In the genomic region with DNA sequence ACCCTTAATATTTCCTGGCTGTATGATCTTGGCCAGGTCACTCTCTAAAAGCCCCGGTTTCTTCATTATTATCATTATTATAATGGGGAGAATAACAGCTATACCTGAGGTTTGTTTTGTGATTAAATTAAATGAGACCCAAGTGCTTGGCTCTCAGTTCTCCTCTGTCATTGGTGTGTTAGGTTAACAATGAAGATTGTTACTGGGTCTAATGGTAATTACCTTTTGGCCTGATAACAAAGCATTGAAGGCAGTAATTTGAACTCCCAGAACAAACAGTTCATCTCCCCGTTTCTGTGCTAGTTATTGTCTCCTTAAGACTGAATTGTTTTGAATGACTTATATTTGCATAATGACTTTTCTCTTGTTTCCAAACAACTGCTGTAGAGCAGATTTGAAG, we compare ENCODE assay signal across 20 cellular contexts.
"Had no signal": no experiment of that assay in that cellular context is flagged by ENCODE, and none has a peak within 500 bp of the region (broad histone marks: within the 10 kb centered on the region; RNA-seq: fewer than 3 reads in every experiment).

No MANE protein-coding gene starts in this region.

- H3K36me3 ChIP-seq: thyroid gland had no signal

- H3K27me3 ChIP-seq: esophagus squamous epithelium, thyroid gland had no signal

- H3K4me1 Mint-ChIP-seq: central memory CD8-positive, alpha-beta T cell; memory B cell; stimulated activated memory B cell treated with anti-CD40 and anti-IgM and Interleukin-4, amounts not matched to agents 10 μg/mL and 1 μg/mL and 100 μg/mL, for 72 hours had no signal

- H3K27ac ChIP-seq: esophagus squamous epithelium, left ventricle myocardium inferior, thyroid gland had no signal

- H3K4me3 Mint-ChIP-seq: activated CD8-positive, alpha-beta T cell treated with anti-CD3 and anti-CD28 coated beads for 36 hours; activated naive CD8-positive, alpha-beta T cell treated with anti-CD3 and anti-CD28 coated beads for 36 hours; activated T-cell treated with anti-CD3 and anti-CD28 coated beads, Interleukin-2, amount 50 U/mL, for 72 hours; brain; central memory CD8-positive, alpha-beta T cell; memory B cell; naive thymus-derived CD8-positive, alpha-beta T cell; stimulated activated memory B cell treated with anti-CD40 and anti-IgM and Interleukin-4, amounts not matched to agents 10 μg/mL and 1 μg/mL and 100 μg/mL, for 72 hours had no signal

- H3K27me3 Mint-ChIP-seq: activated CD8-positive, alpha-beta T cell treated with anti-CD3 and anti-CD28 coated beads for 36 hours; activated naive CD8-positive, alpha-beta T cell treated with anti-CD3 and anti-CD28 coated beads for 36 hours; central memory CD8-positive, alpha-beta T cell; memory B cell; naive thymus-derived CD8-positive, alpha-beta T cell; stimulated activated memory B cell treated with anti-CD40 and anti-IgM and Interleukin-4, amounts not matched to agents 10 μg/mL and 1 μg/mL and 100 μg/mL, for 72 hours had no signal

- H3K4me3 ChIP-seq: esophagus squamous epithelium, left ventricle myocardium inferior, thyroid gland had no signal

- H3K4me1 ChIP-seq: esophagus squamous epithelium, left ventricle myocardium inferior, thyroid gland had no signal

- ATAC-seq: activated CD8-positive, alpha-beta T cell treated with anti-CD3 and anti-CD28 coated beads for 36 hours; activated T-cell treated with anti-CD3 and anti-CD28 coated beads, Interleukin-2, amount 50 U/mL, for 72 hours; naive thymus-derived CD8-positive, alpha-beta T cell; stimulated activated memory B cell treated with anti-CD40 and anti-IgM and Interleukin-4, amounts not matched to agents 10 μg/mL and 1 μg/mL and 100 μg/mL, for 72 hours had no signal

- DNase-seq: activated CD4-positive, alpha-beta T cell treated with anti-CD3 and anti-CD28 coated beads for 4 hours; activated CD8-positive, alpha-beta memory T cell treated with anti-CD3 and anti-CD28 coated beads, Interleukin-2, amount 50 U/mL, for 48 hours; activated CD8-positive, alpha-beta T cell treated with anti-CD3 and anti-CD28 coated beads for 36 hours; activated gamma-delta T cell; activated naive CD8-positive, alpha-beta T cell treated with anti-CD3 and anti-CD28 coated beads for 36 hours; activated T-cell treated with anti-CD3 and anti-CD28 coated beads, Interleukin-2, amount 50 U/mL, for 72 hours; amygdala; cortex of kidney; effector CD4-positive, alpha-beta T cell; esophagus squamous epithelium; hippocampal formation; kidney; left ventricle myocardium inferior; naive thymus-derived CD8-positive, alpha-beta T cell; stimulated activated CD4-positive, alpha-beta T cell treated with anti-CD3 and anti-CD28 coated beads, Interleukin-2, amount 100 ng/mL, for 48 hours; thyroid gland had no signal

- H3K9me3 ChIP-seq: esophagus squamous epithelium, left ventricle myocardium inferior, thyroid gland had no signal

- H3K36me3 Mint-ChIP-seq: activated naive CD8-positive, alpha-beta T cell treated with anti-CD3 and anti-CD28 coated beads for 36 hours; brain had no signal

- H3K9me3 Mint-ChIP-seq: activated CD8-positive, alpha-beta T cell treated with anti-CD3 and anti-CD28 coated beads for 36 hours; activated naive CD8-positive, alpha-beta T cell treated with anti-CD3 and anti-CD28 coated beads for 36 hours; activated T-cell treated with anti-CD3 and anti-CD28 coated beads, Interleukin-2, amount 50 U/mL, for 72 hours; brain; central memory CD8-positive, alpha-beta T cell; memory B cell; naive thymus-derived CD8-positive, alpha-beta T cell; stimulated activated memory B cell treated with anti-CD40 and anti-IgM and Interleukin-4, amounts not matched to agents 10 μg/mL and 1 μg/mL and 100 μg/mL, for 72 hours had no signal

- H3K27ac Mint-ChIP-seq: activated CD8-positive, alpha-beta T cell treated with anti-CD3 and anti-CD28 coated beads for 36 hours; activated naive CD8-positive, alpha-beta T cell treated with anti-CD3 and anti-CD28 coated beads for 36 hours; activated T-cell treated with anti-CD3 and anti-CD28 coated beads, Interleukin-2, amount 50 U/mL, for 72 hours; brain; memory B cell; stimulated activated memory B cell treated with anti-CD40 and anti-IgM and Interleukin-4, amounts not matched to agents 10 μg/mL and 1 μg/mL and 100 μg/mL, for 72 hours had no signal
